In the genomic region with DNA sequence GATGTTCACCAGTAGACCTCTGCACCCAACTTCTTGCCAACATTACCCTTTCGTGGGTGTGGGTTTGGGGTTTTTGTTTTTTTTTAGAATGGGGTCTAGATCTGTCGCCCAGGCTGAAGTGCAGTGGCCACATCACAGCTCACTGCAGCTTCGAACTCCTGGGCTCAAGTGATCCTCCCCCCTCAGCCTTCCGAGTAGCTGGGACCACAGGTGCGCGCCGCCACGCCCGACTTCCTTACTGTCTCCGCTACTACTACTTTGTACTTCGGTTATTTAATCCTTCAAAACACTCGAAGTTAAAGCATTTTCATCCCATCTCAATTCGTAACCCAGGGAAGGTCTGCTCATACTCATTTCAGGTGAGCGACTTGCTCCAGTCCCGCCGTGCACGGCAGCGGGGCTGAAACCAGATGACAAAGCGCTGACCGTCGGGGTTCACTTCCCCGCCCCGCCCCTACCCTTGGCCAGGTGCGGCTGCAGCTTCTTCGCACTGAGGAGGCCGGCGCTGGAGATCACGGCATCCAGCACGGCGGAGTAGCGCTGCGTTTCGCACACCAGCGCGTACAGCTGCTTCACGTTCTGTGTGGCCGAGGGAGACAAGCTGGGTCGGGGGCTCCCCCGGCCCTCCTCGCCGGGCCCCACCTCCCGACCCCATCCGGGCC, we compare ENCODE assay signal across 10 cellular contexts. TPM values are rescaled to one million over a fixed set of nuclear protein-coding genes. Genes with fewer than 3 reads are reported as not detected.
DNase-seq lines count a peak whose midpoint lies in the region; ATAC-seq and TF ChIP-seq lines count a peak whose summit lies in the region.
"Not testable (repeated sequence)": the region's sequence is repeated elsewhere in the genome, so short reads cannot be mapped to it uniquely, and the experiment has no call there.
"Had no signal": no experiment of that assay in that cellular context is flagged by ENCODE, and none has a peak within 500 bp of the region (broad histone marks: within the 10 kb centered on the region; RNA-seq: fewer than 3 reads in every experiment).

No MANE protein-coding gene starts in this region.

- H3K9me3 ChIP-seq in HUES64 (ENCODE audit: insufficient read depth, low read depth, low read length); gastroesophageal sphincter: not testable (repeated sequence)

- no CpG with 5 or more reads among the region's 43 CpGs for WGBS in HUES64
- no CpG with 5 or more reads among the region's 43 CpGs for WGBS in gastroesophageal sphincter (ENCODE audit: low coverage in 1 of 2), 2 donors
- WGBS in urinary bladder: 4% methylated on average over 5 of the region's 43 CpGs

- H3K4me1 Mint-ChIP-seq in natural killer cell: not testable (repeated sequence)

- intact Hi-C loops in natural killer cell (cut with micrococcal nuclease): not testable (repeated sequence)

- TF ChIP-seq CTCF in gastroesophageal sphincter (IDR thresholded peaks at IDR 0.05); natural killer cell (IDR thresholded peaks at IDR 0.05): not testable (repeated sequence)

- not testable (repeated sequence) for H3K4me3 Mint-ChIP-seq in natural killer cell

- DNase-seq in activated naive CD4-positive, alpha-beta T cell treated with anti-CD3 and anti-CD28 coated beads, Interleukin-2, amount 50 U/mL, for 72 hours (ENCODE audit: low spot score in 2 of 2); natural killer cell: not testable (repeated sequence)

- ATAC-seq in GM18511 (IDR thresholded peaks at IDR 0.05; ENCODE audit: unreplicated experiment): peak; percentile 70
- peak; percentile 32 for ATAC-seq in GM21526 (IDR thresholded peaks at IDR 0.05; ENCODE audit: low FRiP score, unreplicated experiment)
- peak; percentile 50 for ATAC-seq in HG02973 (IDR thresholded peaks at IDR 0.05; ENCODE audit: unreplicated experiment)
- ATAC-seq in activated naive CD4-positive, alpha-beta T cell treated with anti-CD3 and anti-CD28 coated beads, Interleukin-2, amount 50 U/mL, for 72 hours: peak; percentile 66 to 69
- peak; percentile 43 for ATAC-seq in gastroesophageal sphincter
- peak; percentile 50 to 60 (median 55) for ATAC-seq in natural killer cell

- H3K9ac ChIP-seq in HUES64 (ENCODE audit: low read depth, low read length): not testable (repeated sequence)

- not testable (repeated sequence) for H3K27me3 Mint-ChIP-seq in natural killer cell (ENCODE audit: low read depth in 2 of 2)

- H3K27ac ChIP-seq in HUES64 (ENCODE audit: low read depth, low read length); urinary bladder (ENCODE audit: low read depth): not testable (repeated sequence)
- H3K27ac ChIP-seq in gastroesophageal sphincter: peak overlapping the region in 1 of 4 donors; percentile 55

- not testable (repeated sequence) for H3K36me3 Mint-ChIP-seq in activated naive CD4-positive, alpha-beta T cell treated with anti-CD3 and anti-CD28 coated beads, Interleukin-2, amount 50 U/mL, for 72 hours; natural killer cell

- not testable (repeated sequence) for H3K27me3 ChIP-seq in HUES64 (ENCODE audit: insufficient read depth, low read length); gastroesophageal sphincter

- H3K4me3 ChIP-seq in HUES64 (ENCODE audit: low read length): peak overlapping the region; percentile 46
- H3K4me3 ChIP-seq in gastroesophageal sphincter: peak overlapping the region; percentile 46 to 58
- peak overlapping the region; percentile 28 for H3K4me3 ChIP-seq in urinary bladder (ENCODE audit: low read depth, low read length)

- not testable (repeated sequence) for H3K9me3 Mint-ChIP-seq in activated naive CD4-positive, alpha-beta T cell treated with anti-CD3 and anti-CD28 coated beads, Interleukin-2, amount 50 U/mL, for 72 hours; natural killer cell

- not testable (repeated sequence) for H3K27ac Mint-ChIP-seq in activated naive CD4-positive, alpha-beta T cell treated with anti-CD3 and anti-CD28 coated beads, Interleukin-2, amount 50 U/mL, for 72 hours; natural killer cell

- H3K4me1 ChIP-seq in HUES64 (ENCODE audit: insufficient read depth, low read length); gastroesophageal sphincter; urinary bladder (ENCODE audit: insufficient read depth): not testable (repeated sequence)

- not testable (repeated sequence) for TF ChIP-seq EP300 in gastroesophageal sphincter (IDR thresholded peaks at IDR 0.05)

- not testable (repeated sequence) for H3K36me3 ChIP-seq in HUES64 (ENCODE audit: insufficient read depth, low read length); gastroesophageal sphincter; urinary bladder (ENCODE audit: insufficient read depth)

- not testable (repeated sequence) for TF ChIP-seq POLR2A in gastroesophageal sphincter (IDR thresholded peaks at IDR 0.05)

RNA-seq across cellular contexts. Expression of gene TRIM74, which starts 15.2 kb away (rescaled TPM):
- polyA plus RNA-seq in HUES64 (2013, experiment 1 of 2): not detected
- polyA plus RNA-seq in HUES64 (2013, experiment 2 of 2): not detected
- total RNA-seq in activated naive CD4-positive, alpha-beta T cell treated with anti-CD3 and anti-CD28 coated beads, Interleukin-2, amount 50 U/mL, for 72 hours: 1 to 10 TPM; 1.0 to 1.1 TPM
- total RNA-seq in gastroesophageal sphincter: 1 to 10 TPM in 1 of 4 donors, not detected in 3; 2.6 TPM
- total RNA-seq in natural killer cell: 1 to 10 TPM in 2 of 3 donors, under 1 TPM in 1; 0.73 to 5.3 (median 2.3) TPM
- total RNA-seq in urinary bladder: not detected
- 0.41 TPM for polyA plus RNA-seq in urinary bladder
- total RNA-seq: cerebellum, RPMI7951 had no signal

RNA-seq across cellular contexts. Expression of gene POM121, which starts 29.1 kb away (rescaled TPM):
- polyA plus RNA-seq in HUES64 (2013, experiment 1 of 2): 38.9 TPM
- polyA plus RNA-seq in HUES64 (2013, experiment 2 of 2): 41.6 TPM
- 10 to 100 TPM; 48.7 to 85.7 TPM for total RNA-seq in activated naive CD4-positive, alpha-beta T cell treated with anti-CD3 and anti-CD28 coated beads, Interleukin-2, amount 50 U/mL, for 72 hours
- total RNA-seq in gastroesophageal sphincter: 10 to 100 TPM; 11.8 to 22.1 (median 14.6) TPM
- total RNA-seq in natural killer cell: 100 to 1,000 TPM in 1 of 3 donors, 10 to 100 TPM in 2; 80.9 to 103 (median 82.6) TPM
- total RNA-seq in urinary bladder: 7.2 TPM
- polyA plus RNA-seq in urinary bladder: 21.2 TPM
